ENCODE assay signal across 10 cellular contexts in the genomic region with DNA sequence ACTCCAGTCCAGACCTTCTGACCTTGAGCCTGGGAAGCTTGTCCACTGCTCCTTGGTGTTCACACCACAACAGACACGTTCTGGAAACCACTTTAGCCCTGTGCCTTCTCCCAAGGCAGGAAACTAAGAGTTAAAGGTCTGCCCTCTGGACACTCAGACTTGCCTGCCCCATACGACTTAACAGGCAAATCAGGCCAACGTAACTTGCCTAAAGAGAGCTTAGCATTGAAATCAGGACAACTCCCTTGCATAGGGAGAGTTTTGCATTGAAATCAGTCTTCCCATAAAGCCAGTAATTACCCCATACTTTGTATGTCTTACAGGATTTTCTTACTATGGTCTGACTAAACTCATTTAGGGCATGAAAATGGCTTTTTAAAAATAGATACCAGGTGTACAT. TPM values are rescaled to one million over a fixed set of nuclear protein-coding genes. Genes with fewer than 3 reads are reported as not detected.
DNase-seq lines count a peak whose midpoint lies in the region; TF ChIP-seq lines count a peak whose summit lies in the region.
"Had no signal": no experiment of that assay in that cellular context is flagged by ENCODE, and none has a peak within 500 bp of the region (broad histone marks: within the 10 kb centered on the region; RNA-seq: fewer than 3 reads in every experiment).

No MANE protein-coding gene starts in this region.

- peak overlapping the region; percentile 84 for H3K27ac Mint-ChIP-seq in HFFc6
- H3K27ac Mint-ChIP-seq: activated naive CD4-positive, alpha-beta T cell treated with anti-CD3 and anti-CD28 coated beads, Interleukin-2, amount 10 ng/mL, durations not matched to agents 7 days and 5 days had no signal

- peaks cover 70% of the 10 kb centered on the region for H4K20me1 ChIP-seq in smooth muscle cell (ENCODE audit: low read depth)

- 5% methylated on average over 3 of the region's 3 CpGs for WGBS in smooth muscle cell (ENCODE audit: low lambda C conversion rate)

- no peaks in the 10 kb centered on the region for H3K27me3 ChIP-seq in smooth muscle cell (ENCODE audit: low read depth)

- H3K4me3 Mint-ChIP-seq in HFFc6 = no peak overlapping the region
- H3K4me3 Mint-ChIP-seq: activated naive CD4-positive, alpha-beta T cell treated with anti-CD3 and anti-CD28 coated beads, Interleukin-2, amount 10 ng/mL, durations not matched to agents 7 days and 5 days had no signal

- no peak for TF ChIP-seq CTCF in HFFc6 (IDR thresholded peaks at IDR 0.05)
- no peak for TF ChIP-seq CTCF in fibroblast of villous mesenchyme (IDR thresholded peaks at IDR 0.05; ENCODE audit: insufficient read depth, low read depth, low read length)
- TF ChIP-seq CTCF in smooth muscle cell (IDR thresholded peaks at IDR 0.05; ENCODE audit: borderline replicate concordance, insufficient read depth, poor library complexity, severe bottlenecking) = no peak

- DNase-seq in HFFc6 (no peak), SK-N-MC (ENCODE audit: low read depth, low spot score) (no peak), fibroblast of villous mesenchyme (ENCODE audit: low read depth) (peak; percentile 29), smooth muscle cell (lab: John Stamatoyannopoulos, UW; ENCODE audit: unreplicated experiment) (no peak), GF-D8 (lab: John Stamatoyannopoulos, UW) (no peak), NCI-H510A treated with DMSO at 0.1 percent for 48 hours (lab: John Stamatoyannopoulos, UW) (no peak)
- no peak for DNase-seq in stimulated activated CD4-positive, alpha-beta T cell treated with anti-CD3 and anti-CD28 coated beads, Interleukin-2, amount 100 ng/mL, for 48 hours
- DNase-seq: activated naive CD4-positive, alpha-beta T cell treated with anti-CD3 and anti-CD28 coated beads, Interleukin-2, amount 10 ng/mL, durations not matched to agents 7 days and 5 days; NCI-H748 treated with DMSO at 0.1 percent for 48 hours; T-helper 9 cell had no signal

- no peak overlapping the region for H2AFZ ChIP-seq in smooth muscle cell (ENCODE audit: low read depth)

- peaks cover under 1% of the 10 kb centered on the region; the same call in 1 of the 2 replicates for H3K36me3 Mint-ChIP-seq in HFFc6 (ENCODE audit: low read depth)

- peaks cover 33% of the 10 kb centered on the region for H3K4me1 ChIP-seq in smooth muscle cell (ENCODE audit: low read depth)

- H3K9ac ChIP-seq in SK-N-MC (ENCODE audit: insufficient read length) (no peak overlapping the region), smooth muscle cell (ENCODE audit: low read depth) (peak overlapping the region; percentile 90)

- peaks cover 62% of the 10 kb centered on the region for H3K4me1 Mint-ChIP-seq in HFFc6 (ENCODE audit: low read depth)

- H3K9me3 ChIP-seq in SK-N-MC (ENCODE audit: low read depth, low read length) (no peaks in the 10 kb centered on the region), smooth muscle cell (replicated peaks; ENCODE audit: low read depth) (no peaks in the 10 kb centered on the region)

- H3K4me2 ChIP-seq in smooth muscle cell = peak overlapping the region; percentile 69

- peaks cover 46% of the 10 kb centered on the region for H3F3A ChIP-seq in smooth muscle cell (ENCODE audit: low read depth)

- peaks cover 13% of the 10 kb centered on the region for H3K36me3 ChIP-seq in SK-N-MC (ENCODE audit: insufficient read depth, low read length)
- no peaks in the 10 kb centered on the region for H3K36me3 ChIP-seq in smooth muscle cell (ENCODE audit: low read depth)

- H3K27ac ChIP-seq in SK-N-MC (0 out of 2 replicates have a peak overlapping the region, but pooled peaks have one; percentile 14), smooth muscle cell (ENCODE audit: low read depth) (peak overlapping the region; percentile 98)

- no peaks in the 10 kb centered on the region for H3K9me3 Mint-ChIP-seq in HFFc6
- H3K9me3 Mint-ChIP-seq: activated naive CD4-positive, alpha-beta T cell treated with anti-CD3 and anti-CD28 coated beads, Interleukin-2, amount 10 ng/mL, durations not matched to agents 7 days and 5 days had no signal

- H3K4me3 ChIP-seq in SK-N-MC (no peak overlapping the region), fibroblast of villous mesenchyme (ENCODE audit: low read depth, low read length) (no peak overlapping the region), smooth muscle cell (no peak overlapping the region)

- no peaks in the 10 kb centered on the region for H3K27me3 Mint-ChIP-seq in HFFc6 (ENCODE audit: insufficient read depth)
- H3K27me3 Mint-ChIP-seq: activated naive CD4-positive, alpha-beta T cell treated with anti-CD3 and anti-CD28 coated beads, Interleukin-2, amount 10 ng/mL, durations not matched to agents 7 days and 5 days had no signal

- peaks cover 88% of the 10 kb centered on the region for H3K79me2 ChIP-seq in smooth muscle cell (ENCODE audit: low read depth)

RNA-seq across cellular contexts. Expression of a gene that starts 18.5 kb away (rescaled TPM):
- total RNA-seq in HFFc6 (2021; fragmentation: NEBNext Ultra II Directional; extraction: Animal tissue kit (Norgen Biotek cat#: 25700)) = 10 to 100 TPM; 59.0 to 76.5 (median 67.8) TPM
- 48.3 and 78.6 TPM in 2 replicates for total RNA-seq in fibroblast of villous mesenchyme
- 110 and 118 TPM in 2 replicates for total RNA-seq in smooth muscle cell
- polyA plus RNA-seq in smooth muscle cell = 64.4 and 68.9 TPM in 2 replicates

RNA-seq across cellular contexts. Expression of a gene that starts 33.4 kb away (rescaled TPM):
- total RNA-seq in HFFc6 (2021; fragmentation: NEBNext Ultra II Directional; extraction: Animal tissue kit (Norgen Biotek cat#: 25700)) = 100 to 1,000 TPM; 165 to 253 (median 205) TPM
- 33.2 and 38.0 TPM in 2 replicates for total RNA-seq in fibroblast of villous mesenchyme
- total RNA-seq in smooth muscle cell = 55.8 and 58.5 TPM in 2 replicates
- polyA plus RNA-seq in smooth muscle cell = 40.3 and 59.6 TPM in 2 replicates
